In the genomic region with DNA sequence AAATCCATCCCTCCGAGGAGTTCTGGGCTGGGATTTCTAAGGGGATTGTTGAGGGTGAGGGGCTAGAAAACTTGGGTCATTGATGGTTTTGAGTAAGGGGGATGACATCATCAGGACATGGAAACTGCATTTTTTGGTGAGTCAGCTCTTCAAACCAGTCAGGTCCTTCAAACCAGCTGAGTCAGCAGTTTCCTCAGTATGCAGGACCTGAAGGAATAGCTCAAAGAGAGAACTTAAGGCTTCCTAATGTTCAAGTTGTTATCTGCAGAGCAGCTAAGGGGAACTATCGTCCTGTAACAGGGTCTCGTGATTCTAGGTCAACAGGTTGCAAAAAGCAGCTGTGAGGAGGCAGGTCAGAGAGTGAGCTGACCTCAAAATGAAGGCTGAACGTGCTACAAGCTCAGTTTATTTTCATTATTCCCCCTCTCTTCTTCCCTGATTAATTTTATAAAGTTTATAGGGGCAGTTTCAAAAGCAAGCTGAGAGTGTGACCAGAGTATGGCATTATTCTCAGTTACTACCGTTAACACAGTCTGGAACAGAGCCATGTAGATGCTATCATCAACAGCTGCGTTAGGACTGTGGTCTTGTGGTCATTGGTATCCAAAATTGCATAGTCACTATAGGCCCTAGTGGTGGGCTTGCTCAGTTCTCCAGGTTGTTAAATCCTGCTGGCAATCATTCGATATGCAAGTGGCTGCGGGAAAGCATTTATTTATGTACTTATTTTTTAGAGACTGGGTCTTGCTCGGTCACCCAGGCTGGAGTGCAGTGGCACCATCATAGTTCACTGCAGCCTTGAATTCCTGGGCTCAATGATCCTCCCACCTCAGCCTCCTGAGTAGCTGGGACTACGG, we compare ENCODE assay signal across 9 cellular contexts. TPM values are rescaled to one million over a fixed set of nuclear protein-coding genes. Genes with fewer than 3 reads are reported as not detected.
DNase-seq lines count a peak whose midpoint lies in the region; ATAC-seq lines count a peak whose summit lies in the region.
"Had no signal": no experiment of that assay in that cellular context is flagged by ENCODE, and none has a peak within 500 bp of the region (broad histone marks: within the 10 kb centered on the region; RNA-seq: fewer than 3 reads in every experiment).

No MANE protein-coding gene starts in this region.

- no peak overlapping the region for H3K4me3 ChIP-seq in Jurkat, Clone E6-1 (ENCODE audit: low read length)
- H3K4me3 ChIP-seq: Peyer's patch had no signal

- peak; percentile 29 for ATAC-seq in left lobe of liver
- ATAC-seq in HG03196 (IDR thresholded peaks at IDR 0.05; ENCODE audit: unreplicated experiment), result no peak

- peak; percentile 64 to 67 for DNase-seq in AML-193 (lab: John Stamatoyannopoulos, UW)
- peak; percentile 29 for DNase-seq in Jurkat, Clone E6-1 (ENCODE audit: low read depth, low spot score)
- peak; percentile 78 for DNase-seq in amniotic epithelial cell (ENCODE audit: low read depth)
- DNase-seq in left lobe of liver (ENCODE audit: low spot score), result peak; percentile 31
- no peak for DNase-seq in mucosa of gallbladder (ENCODE audit: low spot score)
- no peak for DNase-seq in putamen (ENCODE audit: low spot score)
- DNase-seq in NCI-H2107 (lab: John Stamatoyannopoulos, UW), result no peak

RNA-seq across cellular contexts. Expression of a gene that starts 10.7 kb away (rescaled TPM):
- 10.9 TPM for polyA plus RNA-seq in Jurkat, Clone E6-1 (2012; ENCODE audit: insufficient read depth, insufficient read length)
- 17.1 TPM for total RNA-seq in left lobe of liver
- total RNA-seq in mucosa of gallbladder, result 128 TPM

Comparison
In these comparisons a context has a peak if more than half of its experiments do, and no peak if none do; other contexts are left out.
1. DNase-seq: peak in AML-193 (2 of 2), Jurkat, Clone E6-1 (single experiment), amniotic epithelial cell (single experiment) and left lobe of liver (single experiment); none in mucosa of gallbladder (single experiment), putamen (single experiment) and NCI-H2107 (single experiment).